ENCODE assay signal across 8 cellular contexts in the genomic region with DNA sequence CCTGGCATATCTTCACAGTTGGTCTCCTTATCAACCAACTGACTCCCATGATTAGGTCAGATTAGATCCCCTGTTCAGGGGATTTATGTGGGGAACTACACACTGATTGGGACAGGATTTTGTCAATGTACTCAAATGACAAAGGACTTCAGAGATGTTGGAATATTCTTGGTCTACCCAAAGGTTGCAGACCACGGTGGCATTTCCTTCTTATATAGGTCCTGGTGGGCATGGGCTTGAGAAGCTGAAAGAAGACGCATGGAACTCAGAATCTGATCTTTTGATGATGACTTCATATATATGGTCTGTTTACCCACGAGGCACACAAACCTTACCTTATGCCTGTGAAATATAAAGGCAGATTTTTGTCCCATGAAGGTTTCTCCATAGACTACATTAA.
"Had no signal": no experiment of that assay in that cellular context is flagged by ENCODE, and none has a peak within 500 bp of the region (broad histone marks: within the 10 kb centered on the region; RNA-seq: fewer than 3 reads in every experiment).

No MANE protein-coding gene starts in this region.

- ATAC-seq: GM12878 had no signal

- DNase-seq: GDM1, GF-D8 had no signal

- FAIRE-seq: G401.6, GM12878, GM12891, GM12892, GM18507, GM19239 had no signal

- H3K4me3 ChIP-seq: GM12878 had no signal
